ENCODE assay signal across 29 cellular contexts in the genomic region with DNA sequence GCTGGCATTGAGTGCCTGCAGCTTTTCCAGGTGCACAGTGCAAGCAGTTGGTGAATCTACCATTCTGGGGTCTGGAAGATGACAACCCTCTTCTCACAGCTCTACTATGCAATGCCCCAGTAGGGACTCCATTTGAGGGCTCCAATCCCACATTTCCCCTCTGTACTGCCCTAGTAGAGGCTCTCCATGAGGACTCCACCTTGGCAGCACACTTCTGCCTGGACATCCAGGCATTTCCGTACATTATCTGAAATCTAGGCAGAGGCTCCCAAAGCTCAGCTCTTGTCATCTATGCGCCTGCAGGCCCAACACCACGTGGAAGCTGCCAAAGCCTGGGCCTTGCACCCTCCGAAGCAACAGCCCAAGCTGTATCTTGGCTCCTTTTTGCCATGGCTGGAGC. TPM values are rescaled to one million over a fixed set of nuclear protein-coding genes. Genes with fewer than 3 reads are reported as not detected.
"Had no signal": no experiment of that assay in that cellular context is flagged by ENCODE, and none has a peak within 500 bp of the region (broad histone marks: within the 10 kb centered on the region; RNA-seq: fewer than 3 reads in every experiment).

No MANE protein-coding gene starts in this region.

- H3K27ac ChIP-seq: adrenal gland, body of pancreas, colonic mucosa, WERI-Rb-1 had no signal

- H3K27me3 ChIP-seq: adrenal gland, body of pancreas, colonic mucosa had no signal

- DNase-seq: activated B cell treated with CpG ODN at 0.5 μM for 24 hours; activated CD4-positive, alpha-beta T cell treated with anti-CD3 and anti-CD28 coated beads for 48 hours; activated CD4-positive, alpha-beta T cell treated with anti-CD3 and anti-CD28 coated beads, Interleukin-2, amount 50 U/mL, for 1 hour; activated CD4-positive, alpha-beta T cell treated with anti-CD3 and anti-CD28 coated beads, Interleukin-2, amount 50 U/mL, for 48 hours; activated CD8-positive, alpha-beta memory T cell treated with anti-CD3 and anti-CD28 coated beads for 24 hours; activated CD8-positive, alpha-beta T cell treated with anti-CD3 and anti-CD28 coated beads for 36 hours; activated effector memory CD4-positive, alpha-beta T cell treated with Interleukin-2 at 50 U/mL for 16 hours; activated gamma-delta T cell treated with Interleukin-2 at 50 U/mL for 16 hours; activated naive CD4-positive, alpha-beta T cell treated with anti-CD3 and anti-CD28 coated beads, Interleukin-2, amount 50 U/mL, for 16 hours; activated naive CD4-positive, alpha-beta T cell treated with Interleukin-2 at 50 U/mL for 16 hours; activated naive CD8-positive, alpha-beta T cell treated with anti-CD3 and anti-CD28 coated beads for 36 hours; activated naive CD8-positive, alpha-beta T cell treated with anti-CD3 and anti-CD28 coated beads, Interleukin-2, amount 50 U/mL, for 24 hours; activated T-cell treated with anti-CD3 and anti-CD28 coated beads, Interleukin-2, amount 50 U/mL, for 4 hours; adrenal gland; amygdala; aorta; body of pancreas; caudate nucleus; colonic mucosa; effector CD8-positive, alpha-beta T cell; foreskin fibroblast; head of caudate nucleus; T-helper 1 cell; T-helper 17 cell; T1000; WERI-Rb-1 had no signal

- H3K4me3 ChIP-seq: adrenal gland, body of pancreas, colonic mucosa had no signal

- H3K4me1 ChIP-seq: adrenal gland, body of pancreas, colonic mucosa had no signal

- H3K36me3 ChIP-seq: adrenal gland, colonic mucosa, WERI-Rb-1 had no signal

- H3K9me3 ChIP-seq: adrenal gland, colonic mucosa had no signal

- ATAC-seq: activated CD4-positive, CD25-positive, alpha-beta regulatory T cell treated with anti-CD3 and anti-CD28 coated beads, Interleukin-2, amount 50 U/mL, for 24 hours; activated CD8-positive, alpha-beta T cell treated with anti-CD3 and anti-CD28 coated beads for 36 hours; activated naive CD8-positive, alpha-beta T cell treated with anti-CD3 and anti-CD28 coated beads, Interleukin-2, amount 50 U/mL, for 24 hours; activated T-cell treated with anti-CD3 and anti-CD28 coated beads, Interleukin-2, amount 50 U/mL, for 4 hours; activated T-helper 17 cell treated with anti-CD3 and anti-CD28 coated beads, Interleukin-2, amount 50 U/mL, for 72 hours; body of pancreas; esophagus mucosa; T-helper 17 cell had no signal

RNA-seq across cellular contexts. Expression of a gene that starts 8.4 kb away (rescaled TPM):
- total RNA-seq: activated B cell treated with CpG ODN at 0.5 μM for 24 hours had no signal
